Comparison of ENCODE assay signal across 17 cellular contexts in the genomic region with DNA sequence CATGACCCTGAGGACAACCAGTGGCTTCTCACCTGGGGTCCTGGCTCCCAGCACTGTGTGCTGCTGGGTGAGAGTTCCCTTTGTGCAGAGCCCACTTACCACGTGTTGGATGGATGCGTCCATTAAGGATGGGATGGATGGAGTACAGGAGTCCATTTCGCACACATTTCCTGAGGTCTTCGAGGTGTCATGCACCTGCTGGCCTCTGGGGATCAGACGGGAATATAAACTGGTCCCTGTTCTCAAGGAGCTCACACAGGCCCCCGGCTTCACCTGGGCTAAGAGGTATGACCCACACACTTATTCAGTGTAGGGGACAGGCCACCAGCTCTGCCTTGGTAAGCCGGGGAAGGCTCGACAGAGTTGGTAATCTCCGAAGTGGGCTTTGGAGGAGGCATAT. TPM values are rescaled to one million over a fixed set of nuclear protein-coding genes. Genes with fewer than 3 reads are reported as not detected.
DNase-seq lines count a peak whose midpoint lies in the region; ATAC-seq and TF ChIP-seq lines count a peak whose summit lies in the region.
"Had no signal": no experiment of that assay in that cellular context is flagged by ENCODE, and none has a peak within 500 bp of the region (broad histone marks: within the 10 kb centered on the region; RNA-seq: fewer than 3 reads in every experiment).

No MANE protein-coding gene starts in this region.

- no peak overlapping the region for H3K23ac ChIP-seq in neuronal stem cell (ENCODE audit: low read depth, low read length, poor library complexity)

- peaks cover 3% of the 10 kb centered on the region for H3K4me1 ChIP-seq in endodermal cell (ENCODE audit: control insufficient read depth, insufficient read depth, low read length)
- H3K4me1 ChIP-seq in neuronal stem cell (ENCODE audit: control insufficient read depth in 2 of 2, insufficient read depth in 1 of 2, low read depth in 1 of 2, low read length in 2 of 2) = peaks cover 0 to 5% of the 10 kb centered on the region in 2 donors
- H3K4me1 ChIP-seq: Caco-2 had no signal

- H3K27ac ChIP-seq in endodermal cell (ENCODE audit: low read depth, low read length) (no peak overlapping the region), neuronal stem cell (replicated peaks; ENCODE audit: low read length) (no peak overlapping the region)
- H3K27ac ChIP-seq: 22Rv1, BLaER1, GM23248 had no signal

- H3K27me3 ChIP-seq in endodermal cell (ENCODE audit: control insufficient read depth, insufficient read depth, low read length, poor library complexity, severe bottlenecking) = no peaks in the 10 kb centered on the region
- peaks cover 0 to 8% (median 0%) of the 10 kb centered on the region in 3 experiments for H3K27me3 ChIP-seq in neuronal stem cell (ENCODE audit: control insufficient read depth in 3 of 3, insufficient read depth in 3 of 3, low read depth in 1 of 3, low read length in 3 of 3)
- H3K27me3 ChIP-seq: BLaER1 had no signal

- peak; percentile 34 for TF ChIP-seq CTCF in endodermal cell (conservative IDR thresholded peaks at IDR 0.05)

- H3K4ac ChIP-seq in neuronal stem cell (ENCODE audit: low read length) = no peak overlapping the region

- no peak overlapping the region for H2BK12ac ChIP-seq in neuronal stem cell (ENCODE audit: low read length)

- no peak for ATAC-seq in esophagus mucosa
- no peak for ATAC-seq in HG03460 (IDR thresholded peaks at IDR 0.05; ENCODE audit: unreplicated experiment)
- ATAC-seq: GM12878 had no signal

- H3K27me3 Mint-ChIP-seq in endodermal cell (ENCODE audit: insufficient read depth) = peaks cover 10% of the 10 kb centered on the region

- no peak overlapping the region for H2AK5ac ChIP-seq in neuronal stem cell (ENCODE audit: low read depth, low read length)

- H3K4me1 Mint-ChIP-seq in endodermal cell = peaks cover 18% of the 10 kb centered on the region
- H3K4me1 Mint-ChIP-seq: CD8-positive, alpha-beta memory T cell had no signal

- no peaks in the 10 kb centered on the region for H3K79me1 ChIP-seq in neuronal stem cell (ENCODE audit: low read depth, low read length)

- H3K9me3 Mint-ChIP-seq in endodermal cell = no peaks in the 10 kb centered on the region
- H3K9me3 Mint-ChIP-seq: CD8-positive, alpha-beta memory T cell had no signal

- H3K4me3 Mint-ChIP-seq in endodermal cell = no peak overlapping the region
- H3K4me3 Mint-ChIP-seq: CD8-positive, alpha-beta memory T cell had no signal

- H2BK5ac ChIP-seq in neuronal stem cell (ENCODE audit: low read length) = no peak overlapping the region

- WGBS in endodermal cell (ENCODE audit: insufficient coverage in 1 of 2, insufficient read length in 1 of 2), 2 experiments = 92 to 93% methylated on average over 7 to 9 of the region's 9 CpGs
- whole genome bisulfite sequencing in neuronal stem cell (ENCODE audit: extremely low coverage in 2 of 2, insufficient read length in 2 of 2, insufficient replicate concordance in 1 of 2), 2 donors = no CpG with 5 or more reads among the region's 9 CpGs

- H3K36me3 Mint-ChIP-seq in endodermal cell (ENCODE audit: low read depth) = no peaks in the 10 kb centered on the region

- H2AFZ ChIP-seq in neuronal stem cell (ENCODE audit: low read length) = no peak overlapping the region
- H2AFZ ChIP-seq: GM23248 had no signal

- no peaks in the 10 kb centered on the region for H3K9me3 ChIP-seq in endodermal cell (ENCODE audit: control insufficient read depth, low read length)
- no peaks in the 10 kb centered on the region for H3K9me3 ChIP-seq in neuronal stem cell (replicated peaks in 1 of 2; ENCODE audit: control insufficient read depth in 2 of 2, insufficient read depth in 1 of 2, low read depth in 1 of 2, low read length in 2 of 2)
- H3K9me3 ChIP-seq: BLaER1, Caco-2 had no signal

- no peak overlapping the region for H2BK120ac ChIP-seq in neuronal stem cell (ENCODE audit: low read depth, low read length)

- no peak overlapping the region for H3K14ac ChIP-seq in neuronal stem cell (ENCODE audit: low read length)

- no peak overlapping the region for H4K91ac ChIP-seq in neuronal stem cell (ENCODE audit: low read depth, low read length, poor library complexity)

- peak overlapping the region; percentile 54 for H3K18ac ChIP-seq in neuronal stem cell (ENCODE audit: low read length)

- H3K27ac Mint-ChIP-seq in endodermal cell = no peak overlapping the region

- H3K4me2 ChIP-seq in neuronal stem cell (ENCODE audit: insufficient read depth, low read length, poor library complexity, severe bottlenecking) = no peak overlapping the region
- H3K4me2 ChIP-seq: BLaER1 had no signal

- DNase-seq in DMS53 (lab: John Stamatoyannopoulos, UW) (peak; percentile 5), DMS53 treated with DMSO at 0.1 percent for 48 hours (lab: John Stamatoyannopoulos, UW; ENCODE audit: unreplicated experiment) (no peak), endodermal cell (peak; percentile 52), neuronal stem cell (ENCODE audit: low spot score) (no peak), midbrain (lab: John Stamatoyannopoulos, UW) (no peak), OCI-M2 (lab: John Stamatoyannopoulos, UW; ENCODE audit: unreplicated experiment) (no peak)
- DNase-seq: AML-193; Caco-2; CD8-positive, alpha-beta memory T cell; GM23248; IMR-90; KG1 had no signal

- H3K4me3 ChIP-seq in endodermal cell (ENCODE audit: low read length) (no peak overlapping the region), neuronal stem cell (ENCODE audit: low read length in 2 of 2) (no peak overlapping the region)
- H3K4me3 ChIP-seq: BLaER1, GM12878, GM23248 had no signal

- no peak overlapping the region for H4K8ac ChIP-seq in neuronal stem cell (ENCODE audit: low read depth, low read length)

- H3K36me3 ChIP-seq in endodermal cell (ENCODE audit: control insufficient read depth, insufficient read depth, low read length) = no peaks in the 10 kb centered on the region
- H3K36me3 ChIP-seq in neuronal stem cell (replicated peaks in 1 of 2; ENCODE audit: control insufficient read depth in 2 of 2, insufficient read depth in 2 of 2, low read length in 2 of 2) = no peaks in the 10 kb centered on the region
- H3K36me3 ChIP-seq: BLaER1 had no signal

- H3K9ac ChIP-seq in endodermal cell (ENCODE audit: extremely low read depth, low read length, poor library complexity, severe bottlenecking) (no peak overlapping the region), neuronal stem cell (ENCODE audit: low read depth, low read length, poor library complexity) (no peak overlapping the region)
- H3K9ac ChIP-seq: BLaER1, GM23248 had no signal

- H2BK15ac ChIP-seq in neuronal stem cell (ENCODE audit: low read length) = no peak overlapping the region

RNA-seq across cellular contexts. Expression of gene MAGEF1, which starts 39.5 kb away (rescaled TPM):
- total RNA-seq in endodermal cell (10 to 100 TPM; 61.3 to 86.5 TPM), esophagus mucosa (16.1 TPM)
- polyA plus RNA-seq in endodermal cell (2013, experiment 1 of 2) = 76.3 TPM
- 65.0 TPM for polyA plus RNA-seq in endodermal cell (2013, experiment 2 of 2)
- 67.9 TPM for polyA plus RNA-seq in neuronal stem cell (2013, experiment 1 of 2)
- 67.5 TPM for polyA plus RNA-seq in neuronal stem cell (2013, experiment 2 of 2)

Comparison
In these comparisons a context has a peak if more than half of its experiments do, and no peak if none do; other contexts are left out.
1. DNase-seq: peak in DMS53 (single experiment) and endodermal cell (single experiment); none in DMS53 treated with DMSO at 0.1 percent for 48 hours (single experiment), neuronal stem cell (single experiment), midbrain (single experiment) and OCI-M2 (single experiment).